Comparison of ENCODE assay signal across 15 cellular contexts in the genomic region with DNA sequence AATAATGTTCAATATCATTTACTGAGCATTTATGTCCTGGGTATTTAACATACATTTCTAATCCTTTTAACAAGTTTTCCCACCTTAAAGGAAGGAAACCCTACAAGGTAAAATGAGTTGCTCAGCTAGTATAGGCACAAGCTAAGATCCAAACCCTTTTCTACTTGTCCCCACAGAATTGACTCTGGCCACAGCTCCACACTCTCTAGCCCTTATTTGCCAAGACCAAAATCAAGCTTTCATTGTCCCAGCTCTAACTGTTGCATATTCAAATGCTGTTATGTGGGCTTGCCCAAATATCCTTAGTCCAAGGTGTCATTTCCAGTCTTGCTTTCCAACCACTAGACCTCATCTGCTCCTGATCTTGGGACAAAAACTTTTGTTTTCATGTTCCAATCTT. TPM values are rescaled to one million over a fixed set of nuclear protein-coding genes. Genes with fewer than 3 reads are reported as not detected.
DNase-seq lines count a peak whose midpoint lies in the region; ATAC-seq, FAIRE-seq and TF ChIP-seq lines count a peak whose summit lies in the region.
"Had no signal": no experiment of that assay in that cellular context is flagged by ENCODE, and none has a peak within 500 bp of the region (broad histone marks: within the 10 kb centered on the region; RNA-seq: fewer than 3 reads in every experiment).

No MANE protein-coding gene starts in this region.

- H3K9ac ChIP-seq in HUES64 (ENCODE audit: low read depth, low read length): peak overlapping the region; percentile 1; the same call in 1 of the 2 replicates
- H3K9ac ChIP-seq in H1 (replicated peaks in 1 of 4; ENCODE audit: extremely low read depth in 1 of 4, low read depth in 3 of 4, low read length in 3 of 4): no peak overlapping the region

- H3K4me3 Mint-ChIP-seq in nephron progenitor cell (no peak overlapping the region), glutamatergic neuron (ENCODE audit: unreplicated experiment) (no peak overlapping the region)
- H3K4me3 Mint-ChIP-seq: CD4-positive, alpha-beta memory T cell; IgD-negative memory B cell had no signal

- TF ChIP-seq CTCF in H1 (IDR thresholded peaks at IDR 0.05; ENCODE audit: control extremely low read depth in 1 of 3, insufficient read depth in 1 of 3, low read depth in 1 of 3, low read length in 3 of 3) (no peak), nephron progenitor cell (IDR thresholded peaks at IDR 0.05) (no peak), glutamatergic neuron (IDR thresholded peaks at IDR 0.05; ENCODE audit: partially characterized antibody, unreplicated experiment) (no peak)

- no peak for TF ChIP-seq EP300 in H1 (IDR thresholded peaks at IDR 0.05; ENCODE audit: borderline replicate concordance in 1 of 2, low read depth in 2 of 2, low read length in 2 of 2)

- no peak for ATAC-seq in GM18505 (IDR thresholded peaks at IDR 0.05; ENCODE audit: unreplicated experiment)
- ATAC-seq: HCT116 had no signal

- H3K79me2 ChIP-seq in H1 (ENCODE audit: control insufficient read depth in 1 of 2, insufficient read depth in 2 of 2, low read length in 2 of 2): no peaks in the 10 kb centered on the region

- H2BK12ac ChIP-seq in H1 (ENCODE audit: low read depth, low read length): peak overlapping the region; percentile 7; the same call in 1 of the 2 replicates

- no peak for TF ChIP-seq RAD21 in H1 (IDR thresholded peaks at IDR 0.05 in 1 of 2, conservative IDR thresholded peaks at IDR 0.05 in 1 of 2; ENCODE audit: low read depth in 2 of 2, low read length in 2 of 2)

- no peak overlapping the region for H3K56ac ChIP-seq in H1 (replicated peaks; ENCODE audit: insufficient read length, low read depth, low read length)

- no peak overlapping the region for H3K23ac ChIP-seq in H1 (ENCODE audit: insufficient read length)

- H3K79me1 ChIP-seq in H1 (ENCODE audit: low read depth, low read length): no peaks in the 10 kb centered on the region

- H3K4me1 Mint-ChIP-seq in nephron progenitor cell (no peaks in the 10 kb centered on the region), glutamatergic neuron (ENCODE audit: low read depth, unreplicated experiment) (no peaks in the 10 kb centered on the region)
- H3K4me1 Mint-ChIP-seq: CD4-positive, alpha-beta memory T cell; IgD-negative memory B cell had no signal

- H3K27ac Mint-ChIP-seq in nephron progenitor cell (peak overlapping the region; percentile 34), glutamatergic neuron (ENCODE audit: unreplicated experiment) (no peak overlapping the region)
- H3K27ac Mint-ChIP-seq: CD4-positive, alpha-beta memory T cell; IgD-negative memory B cell had no signal

- H3K27ac ChIP-seq in HUES64 (ENCODE audit: low read depth, low read length): peak overlapping the region; percentile 75
- no peak overlapping the region for H3K27ac ChIP-seq in H1 (ENCODE audit: low read depth, low read length)
- H3K27ac ChIP-seq: A549, C4-2B had no signal

- H4K20me1 ChIP-seq in H1 (replicated peaks in 1 of 2; ENCODE audit: control insufficient read depth in 1 of 2, insufficient read depth in 2 of 2, low read length in 2 of 2): no peaks in the 10 kb centered on the region

- no peak overlapping the region for H2BK15ac ChIP-seq in H1 (ENCODE audit: low read length)

- intact Hi-C loops in posterior vena cava (cut with DNase I): no loop called here

- H2BK120ac ChIP-seq in H1 (replicated peaks; ENCODE audit: low read depth, low read length): peak overlapping the region; percentile 47

- H3K23me2 ChIP-seq in H1 (ENCODE audit: low read depth, low read length): no peaks in the 10 kb centered on the region; the same call in 1 of the 2 replicates

- no peak overlapping the region for H3K14ac ChIP-seq in H1 (ENCODE audit: insufficient read length)

- CTCF ChIA-PET in H1 (lab: Charles Lee; ENCODE audit: partially characterized antibody): interaction anchor here (0.6 to 3.6 kb wide), 30 partner anchors 16 to 1389 kb away, joined by 3 to 13 read pairs (median 4); a partner anchor contains a TSS

- H4K5ac ChIP-seq in H1 (ENCODE audit: insufficient read length, low read depth, low read length): peak overlapping the region; percentile 28

- H3K9me3 ChIP-seq in HUES64 (ENCODE audit: insufficient read depth, low read depth, low read length) (peaks cover 7% of the 10 kb centered on the region; the same call in 1 of the 2 replicates), H1 (ENCODE audit: insufficient read depth in 2 of 2, low read depth in 1 of 2, low read length in 1 of 2) (peaks cover 0 to 2% of the 10 kb centered on the region in 2 experiments; a peak in 1 of 4 replicates)
- H3K9me3 ChIP-seq: A549, BE2C had no signal

- H3K4me2 ChIP-seq in H1 (ENCODE audit: insufficient read depth in 1 of 2, low read depth in 2 of 2, low read length in 2 of 2): peak overlapping the region; percentile 40 to 58; a peak in 3 of 4 replicates
- H3K4me2 ChIP-seq: A549 had no signal

- H4K91ac ChIP-seq in H1 (replicated peaks; ENCODE audit: insufficient read length, low read length): peak overlapping the region; percentile 5

- POLR2A ChIA-PET in H1 (lab: Charles Lee; ENCODE audit: partially characterized antibody): no interaction called here

- H3K27me3 Mint-ChIP-seq in nephron progenitor cell (ENCODE audit: low read depth, poor library complexity) (no peaks in the 10 kb centered on the region), glutamatergic neuron (ENCODE audit: unreplicated experiment) (no peaks in the 10 kb centered on the region)

- H3K4me3 ChIP-seq in HUES64 (ENCODE audit: low read length): no peak overlapping the region
- peak overlapping the region in 1 of 4 experiments; percentile 27; a peak in 1 of 8 replicates for H3K4me3 ChIP-seq in H1 (ENCODE audit: extremely low read depth in 1 of 4, insufficient read depth in 2 of 4, low read depth in 3 of 4, low read length in 4 of 4)
- H3K4me3 ChIP-seq: A549, GM12878 had no signal

- no peak overlapping the region; the same call in 1 of the 2 replicates for H2BK5ac ChIP-seq in H1 (ENCODE audit: low read depth, low read length)

- H3K4me1 ChIP-seq in HUES64 (ENCODE audit: insufficient read depth, low read length) (peaks cover 18% of the 10 kb centered on the region), H1 (replicated peaks in 1 of 4; ENCODE audit: control insufficient read depth in 3 of 4, insufficient read depth in 4 of 4, low read length in 3 of 4) (peaks cover 5 to 13% (median 10%) of the 10 kb centered on the region in 4 experiments; a peak in 6 of 7 replicates)
- H3K4me1 ChIP-seq: A549, BE2C had no signal

- H3K36me3 ChIP-seq in HUES64 (ENCODE audit: insufficient read depth, low read length) (no peaks in the 10 kb centered on the region), H1 (ENCODE audit: control insufficient read depth in 2 of 4, insufficient read depth in 4 of 4, low read length in 3 of 4) (no peaks in the 10 kb centered on the region)
- H3K36me3 ChIP-seq: BE2C had no signal

- H3K27me3 ChIP-seq in HUES64 (ENCODE audit: insufficient read depth, low read length) (no peaks in the 10 kb centered on the region), H1 (replicated peaks in 1 of 4; ENCODE audit: control insufficient read depth in 3 of 4, extremely low read depth in 1 of 4, insufficient read depth in 3 of 4, low read length in 3 of 4) (no peaks in the 10 kb centered on the region)
- H3K27me3 ChIP-seq: BE2C had no signal

- no peak for FAIRE-seq in H1 (lab: Jason Lieb, UNC)
- FAIRE-seq: A549, GM12878 had no signal

- no peak for TF ChIP-seq POLR2A in H1 (IDR thresholded peaks at IDR 0.05; ENCODE audit: control extremely low read depth in 1 of 2, low read depth in 2 of 2, low read length in 2 of 2)
- no peak for TF ChIP-seq POLR2A in GM18505 (IDR thresholded peaks at IDR 0.05; ENCODE audit: borderline replicate concordance, extremely low read depth, insufficient read depth, insufficient read length)

- H2AK5ac ChIP-seq in H1 (ENCODE audit: low read depth, low read length): no peak overlapping the region

- no peak overlapping the region for H3K18ac ChIP-seq in H1 (ENCODE audit: extremely low read depth, low read length)

- H3K9me3 Mint-ChIP-seq in nephron progenitor cell (peaks cover 8% of the 10 kb centered on the region), glutamatergic neuron (ENCODE audit: unreplicated experiment) (peaks cover 2% of the 10 kb centered on the region)
- H3K9me3 Mint-ChIP-seq: CD4-positive, alpha-beta memory T cell; IgD-negative memory B cell had no signal

- H3K36me3 Mint-ChIP-seq in nephron progenitor cell (ENCODE audit: low read depth): no peaks in the 10 kb centered on the region
- no peaks in the 10 kb centered on the region for H3K36me3 Mint-ChIP-seq in glutamatergic neuron (ENCODE audit: unreplicated experiment)
- H3K36me3 Mint-ChIP-seq: CD4-positive, alpha-beta memory T cell; IgD-negative memory B cell had no signal

- no peak overlapping the region for H4K8ac ChIP-seq in H1 (ENCODE audit: extremely low read depth, insufficient read depth, low read length)

- peak overlapping the region; percentile 82 for H2BK20ac ChIP-seq in H1 (ENCODE audit: low read length)

- DNase-seq in H1 (ENCODE audit: low read depth in 1 of 2, low spot score in 2 of 2) (no peak), nephron progenitor cell (no peak), posterior vena cava (ENCODE audit: low spot score) (no peak), hippocampal formation (lab: John Stamatoyannopoulos, UW) (no peak), glutamatergic neuron (no peak)
- DNase-seq: BE2C; CD4-positive, alpha-beta memory T cell; DMS79 had no signal

- no peak overlapping the region; the same call in 1 of the 2 replicates for H2AFZ ChIP-seq in H1 (ENCODE audit: low read length)

- no peak overlapping the region for H3K4ac ChIP-seq in H1 (replicated peaks; ENCODE audit: insufficient read length, low read depth, low read length)

TF ChIP-seq in H1, 55 proteins besides CTCF, POLR2A, EP300 and RAD21 (continues in another document):
- TF ChIP-seq RNF2 (IDR thresholded peaks at IDR 0.05; ENCODE audit: borderline replicate concordance, low read depth, low read length, missing control alignments, poor library complexity, severe bottlenecking) (no peak), SIRT6 (IDR thresholded peaks at IDR 0.05; ENCODE audit: low read length) (no peak), MAFK (IDR thresholded peaks at IDR 0.05; ENCODE audit: low read depth, low read length) (no peak), CBX8 (IDR thresholded peaks at IDR 0.05; ENCODE audit: borderline replicate concordance, low read depth, low read length) (no peak)

RNA-seq across cellular contexts. Expression of a gene that starts 31.3 kb away (rescaled TPM):
- 36.5 TPM for polyA plus RNA-seq in HUES64 (2013, experiment 1 of 2)
- 39.4 TPM for polyA plus RNA-seq in HUES64 (2013, experiment 2 of 2)
- 36.9 and 41.8 TPM in 2 replicates for total RNA-seq in H1 (2021; fragmentation: NEBNext Ultra II Directional; extraction: Animal tissue kit (Norgen Biotek cat#: 25700))
- 51.0 and 51.6 TPM in 2 replicates for polyA plus RNA-seq in H1 (2011; rRNA removed)
- polyA plus RNA-seq in H1 (2011; cell fraction: cytosol; rRNA removed): 95.4 TPM
- 24.0 TPM for polyA plus RNA-seq in H1 (2011; cell fraction: nucleus; rRNA removed)
- polyA plus RNA-seq in H1 (2012, experiment 1 of 2): 41.1 to 72.9 TPM (median 45.3 TPM) in 4 replicates
- 75.1 TPM for polyA plus RNA-seq in H1 (2012, experiment 2 of 2)
- 50.3 TPM for polyA plus RNA-seq in H1 (2013, experiment 1 of 2)
- 51.2 TPM for polyA plus RNA-seq in H1 (2013, experiment 2 of 2)
- polyA minus RNA-seq in H1 (2011; rRNA and poly(A)+ RNA removed): 60.9 and 74.0 TPM in 2 replicates
- 12.6 TPM for polyA minus RNA-seq in H1 (2011; cell fraction: cytosol; rRNA and poly(A)+ RNA removed)
- 23.1 TPM for polyA minus RNA-seq in H1 (2011; cell fraction: nucleus; rRNA and poly(A)+ RNA removed)
- 10 to 100 TPM; 20.8 to 23.4 TPM for total RNA-seq in posterior vena cava
- 36.5 TPM for total RNA-seq in glutamatergic neuron (ENCODE audit: unreplicated experiment)
